8 cellular contexts compared by ENCODE assay signal in the genomic region with DNA sequence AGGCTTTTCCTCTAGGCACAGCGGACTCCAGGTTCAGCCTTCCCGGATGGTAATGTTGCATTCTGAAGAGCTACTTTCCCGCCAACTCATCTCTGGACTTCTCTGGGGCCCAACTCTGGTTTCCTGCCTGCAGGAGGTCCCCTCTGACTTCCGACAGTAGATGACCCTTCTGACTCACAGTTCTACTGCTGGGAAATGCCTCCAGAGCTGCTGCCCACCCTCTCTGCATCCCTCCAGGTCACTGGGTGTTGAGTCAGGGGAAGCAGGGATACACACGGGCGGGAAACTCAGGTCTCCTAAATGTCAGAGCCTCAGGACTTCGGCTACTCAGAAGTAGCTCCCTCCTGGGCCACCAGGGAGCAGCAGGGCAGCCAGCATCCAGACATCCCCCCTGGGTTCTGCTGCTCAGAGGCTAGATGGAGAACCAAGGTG. TPM values are rescaled to one million over a fixed set of nuclear protein-coding genes. Genes with fewer than 3 reads are reported as not detected.
DNase-seq lines count a peak whose midpoint lies in the region; ATAC-seq and TF ChIP-seq lines count a peak whose summit lies in the region.

No MANE protein-coding gene starts in this region.

- no peaks in the 10 kb centered on the region for H3K36me3 Mint-ChIP-seq in CD4-positive, CD25-positive, alpha-beta regulatory T cell

- peaks cover 44% of the 10 kb centered on the region for H3K4me1 ChIP-seq in CD4-positive, CD25-positive, alpha-beta regulatory T cell (ENCODE audit: control insufficient read depth, insufficient read depth, low read length, poor library complexity, severe bottlenecking)
- peaks cover 6 to 7% of the 10 kb centered on the region in 2 donors for H3K4me1 ChIP-seq in ascending aorta

- no peaks in the 10 kb centered on the region for H3K27me3 ChIP-seq in CD4-positive, CD25-positive, alpha-beta regulatory T cell (ENCODE audit: control insufficient read depth, insufficient read depth, low read length)
- no peaks in the 10 kb centered on the region for H3K27me3 ChIP-seq in ascending aorta

- peaks cover 4% of the 10 kb centered on the region for H3K27me3 Mint-ChIP-seq in CD4-positive, CD25-positive, alpha-beta regulatory T cell

- H3K4me3 Mint-ChIP-seq in CD4-positive, CD25-positive, alpha-beta regulatory T cell: peak overlapping the region in 1 of 4 donors; percentile 54

- H3K9me3 ChIP-seq in CD4-positive, CD25-positive, alpha-beta regulatory T cell (ENCODE audit: control insufficient read depth in 2 of 2, low read length in 2 of 2): no peaks in the 10 kb centered on the region
- no peaks in the 10 kb centered on the region for H3K9me3 ChIP-seq in ascending aorta

- peaks cover 0 to 1% (median 0%) of the 10 kb centered on the region in 7 donors for H3K9me3 Mint-ChIP-seq in CD4-positive, CD25-positive, alpha-beta regulatory T cell

- peaks cover 9 to 58% (median 26%) of the 10 kb centered on the region in 4 donors for H3K4me1 Mint-ChIP-seq in CD4-positive, CD25-positive, alpha-beta regulatory T cell

- no peak overlapping the region for H3K4me3 ChIP-seq in CD4-positive, CD25-positive, alpha-beta regulatory T cell (ENCODE audit: low read depth, low read length)
- no peak overlapping the region for H3K4me3 ChIP-seq in ascending aorta

- no peaks in the 10 kb centered on the region for H3K36me3 ChIP-seq in CD4-positive, CD25-positive, alpha-beta regulatory T cell (ENCODE audit: control insufficient read depth, insufficient read depth, low read length)
- no peaks in the 10 kb centered on the region for H3K36me3 ChIP-seq in ascending aorta

- DNase-seq in CD4-positive, CD25-positive, alpha-beta regulatory T cell: peak in 1 of 3 donors; percentile 32
- DNase-seq in RKO (ENCODE audit: low spot score): peak; percentile 53
- peak; percentile 50 for DNase-seq in hepatic stellate cell (ENCODE audit: low spot score)
- DNase-seq in NCI-H1092 (lab: John Stamatoyannopoulos, UW): no peak
- DNase-seq in ascending aorta (ENCODE audit: low spot score in 2 of 2): no peak
- DNase-seq in NCI-H524 treated with DMSO at 0.1 percent for 48 hours (lab: John Stamatoyannopoulos, UW): no peak

- no peak overlapping the region for H3K27ac ChIP-seq in CD4-positive, CD25-positive, alpha-beta regulatory T cell (ENCODE audit: insufficient read depth, low read length, poor library complexity, severe bottlenecking)
- no peak overlapping the region for H3K27ac ChIP-seq in ascending aorta

- peak in 1 of 3 experiments; percentile 15 for TF ChIP-seq CTCF in ascending aorta (IDR thresholded peaks at IDR 0.05)

- peak overlapping the region in 2 of 3 donors; percentile 28 to 52 for H3K27ac Mint-ChIP-seq in CD4-positive, CD25-positive, alpha-beta regulatory T cell

- intact Hi-C loops in ascending aorta (cut with DNase I): no loop called here

- no peak for ATAC-seq in CD4-positive, CD25-positive, alpha-beta regulatory T cell (ENCODE audit: low read depth in 2 of 2)
- peak; percentile 30 for ATAC-seq in GM21825 (IDR thresholded peaks at IDR 0.05; ENCODE audit: unreplicated experiment)
- no peak for ATAC-seq in GM18511 (IDR thresholded peaks at IDR 0.05; ENCODE audit: unreplicated experiment)

RNA-seq across cellular contexts. Expression of a gene that starts 2.1 kb away (rescaled TPM):
- 96.9 TPM for total RNA-seq in CD4-positive, CD25-positive, alpha-beta regulatory T cell
- polyA plus RNA-seq in CD4-positive, CD25-positive, alpha-beta regulatory T cell: 1 to 10 TPM; 2.3 to 3.5 (median 3.0) TPM
- 10.2 TPM for total RNA-seq in ascending aorta

Comparison
In these comparisons a context has a peak if more than half of its experiments do, and no peak if none do; other contexts are left out.
1. DNase-seq: peak in RKO (single experiment) and hepatic stellate cell (single experiment); none in NCI-H1092 (single experiment), ascending aorta (0 of 2) and NCI-H524 treated with DMSO at 0.1 percent for 48 hours (single experiment).